In genomic region chr17:61699032-61699431, GRCh38 we compare ENCODE assay signal across 33 cellular contexts.
"Had no signal": no experiment of that assay in that cellular context is flagged by ENCODE, and none has a peak within 500 bp of the region (broad histone marks: within the 10 kb centered on the region; RNA-seq: fewer than 3 reads in every experiment).

No MANE protein-coding gene starts in this region.

- H3K36me3 ChIP-seq: cardiac muscle cell, colonic mucosa had no signal

- H3K4me3 ChIP-seq: cardiac muscle cell, colonic mucosa had no signal

- FAIRE-seq: astrocyte, bronchial epithelial cell, TTC549 had no signal

- H3K4me1 ChIP-seq: colonic mucosa had no signal

- ATAC-seq: activated CD8-positive, alpha-beta T cell treated with anti-CD3 and anti-CD28 coated beads for 36 hours; activated naive CD4-positive, alpha-beta T cell treated with anti-CD3 and anti-CD28 coated beads, Interleukin-2, amount 50 U/mL, for 72 hours; activated T-cell treated with anti-CD3 and anti-CD28 coated beads, Interleukin-2, amount 50 U/mL, for 4 hours; activated T-cell treated with anti-CD3 and anti-CD28 coated beads, Interleukin-2, amount 50 U/mL, for 72 hours; activated T-helper 17 cell treated with anti-CD3 and anti-CD28 coated beads, Interleukin-2, amount 50 U/mL, for 72 hours had no signal

- DNase-seq: activated B cell treated with CpG ODN at 0.5 μM for 24 hours; activated CD4-positive, alpha-beta memory T cell treated with anti-CD3 and anti-CD28 coated beads for 36 hours; activated CD4-positive, alpha-beta T cell treated with anti-CD3 and anti-CD28 coated beads for 4 hours; activated CD4-positive, alpha-beta T cell treated with anti-CD3 and anti-CD28 coated beads, Interleukin-2, amount 10 ng/mL, durations not matched to agents 24 days and 14 days; activated CD4-positive, alpha-beta T cell treated with anti-CD3 and anti-CD28 coated beads, Interleukin-2, amount 50 U/mL, for 1 hour; activated CD4-positive, alpha-beta T cell treated with anti-CD3 and anti-CD28 coated beads, Interleukin-2, amount 50 U/mL, for 4 hours; activated CD4-positive, CD25-positive, alpha-beta regulatory T cell treated with anti-CD3 and anti-CD28 coated beads, Interleukin-2, amount 50 U/mL, for 72 hours; activated CD8-positive, alpha-beta memory T cell treated with anti-CD3 and anti-CD28 coated beads, Interleukin-2, amount 50 U/mL, for 4 hours; activated CD8-positive, alpha-beta T cell treated with anti-CD3 and anti-CD28 coated beads for 36 hours; activated effector memory CD4-positive, alpha-beta T cell treated with anti-CD3 and anti-CD28 coated beads, Interleukin-2, amount 50 U/mL, for 16 hours; activated gamma-delta T cell treated with Interleukin-2 at 50 U/mL for 16 hours; activated naive CD4-positive, alpha-beta T cell; activated naive CD4-positive, alpha-beta T cell treated with anti-CD3 and anti-CD28 coated beads for 36 hours; activated naive CD4-positive, alpha-beta T cell treated with anti-CD3 and anti-CD28 coated beads, Interleukin-2, amount 50 U/mL, for 16 hours; activated naive CD8-positive, alpha-beta T cell treated with anti-CD3 and anti-CD28 coated beads for 36 hours; activated T-cell treated with anti-CD3 and anti-CD28 coated beads for 4 hours; activated T-cell treated with anti-CD3 and anti-CD28 coated beads, Interleukin-2, amount 50 U/mL, for 1 hour; activated T-cell treated with anti-CD3 and anti-CD28 coated beads, Interleukin-2, amount 50 U/mL, for 4 hours; activated T-cell treated with anti-CD3 and anti-CD28 coated beads, Interleukin-2, amount 50 U/mL, for 72 hours; amniotic stem cell; aorta; caudate nucleus; cerebellar nuclear complex; colonic mucosa; T-helper 2 cell; T-helper 9 cell had no signal

- H3K27ac ChIP-seq: cardiac muscle cell, colonic mucosa, VCaP had no signal

- H3K27me3 ChIP-seq: cardiac muscle cell, colonic mucosa had no signal
